Comparison of ENCODE assay signal across 1 cellular context in the genomic region with DNA sequence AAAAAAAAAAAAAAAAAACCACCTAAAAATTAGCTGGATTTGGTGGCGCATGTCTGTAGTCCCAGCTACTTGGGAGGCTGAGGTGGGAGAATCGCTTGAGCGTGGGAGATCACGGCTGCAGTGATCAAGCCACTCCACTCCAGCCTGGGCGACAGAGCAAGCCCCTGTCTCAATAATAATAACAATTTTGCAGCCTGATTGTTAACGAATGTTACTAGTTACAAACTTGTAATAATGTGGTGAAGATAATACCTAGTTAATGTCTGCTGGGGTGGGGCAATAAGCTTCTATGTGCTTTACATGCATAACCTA.
TF ChIP-seq lines count a peak whose summit lies in the region.

No MANE protein-coding gene starts in this region.

TF ChIP-seq in HCT116, 20 proteins besides CTCF, POLR2A, EP300 and RAD21:
- TF ChIP-seq ZFX (IDR thresholded peaks at IDR 0.05) (no peak), EZH2phosphoT487 (IDR thresholded peaks at IDR 0.05; ENCODE audit: borderline replicate concordance) (no peak), EZH2 (IDR thresholded peaks at IDR 0.05) (no peak), SRF (IDR thresholded peaks at IDR 0.05; ENCODE audit: low read depth) (no peak), ZNF274 (IDR thresholded peaks at IDR 0.05; ENCODE audit: low read depth, low read length) (no peak), FOSL1 (IDR thresholded peaks at IDR 0.05; ENCODE audit: low read depth) (no peak), SIN3A (IDR thresholded peaks at IDR 0.05; ENCODE audit: low read depth) (no peak), POLR2AphosphoS5 (IDR thresholded peaks at IDR 0.05; ENCODE audit: low read depth, low read length) (no peak), SP1 (IDR thresholded peaks at IDR 0.05; ENCODE audit: low read depth) (no peak), ELF1 (IDR thresholded peaks at IDR 0.05; ENCODE audit: borderline replicate concordance, low read depth) (no peak)
